1 cellular context compared by ENCODE assay signal in the genomic region with DNA sequence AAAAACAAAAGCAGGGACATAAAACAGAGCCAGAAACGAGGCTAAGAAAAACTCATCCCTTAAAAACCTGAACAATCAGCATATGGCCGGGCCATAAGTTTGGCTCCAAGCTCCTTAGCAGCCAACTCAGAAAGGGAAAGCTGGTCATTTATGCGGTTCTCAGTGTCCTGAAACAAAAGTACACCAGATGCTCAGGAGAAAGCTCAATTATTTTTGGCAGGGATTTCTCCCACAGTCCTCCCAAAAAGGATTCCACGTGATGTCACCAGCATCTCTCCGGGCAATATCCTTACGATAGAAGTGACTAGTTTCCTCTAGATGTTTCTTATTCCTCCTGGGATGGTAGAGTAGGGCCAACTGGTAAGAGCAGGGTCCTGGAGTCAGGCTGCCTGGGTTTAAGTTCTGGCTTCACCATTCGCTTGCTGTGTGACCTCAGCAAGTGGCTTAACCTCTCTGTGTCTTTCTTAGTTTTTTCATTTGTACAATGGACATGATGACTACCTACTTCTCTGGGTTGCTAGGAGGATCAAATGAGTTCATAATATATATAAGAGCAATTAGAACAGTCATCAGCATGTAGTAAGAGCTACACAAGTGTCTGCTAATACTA.
TF ChIP-seq lines count a peak whose summit lies in the region.

No MANE protein-coding gene starts in this region.

TF ChIP-seq in HepG2, 621 proteins besides CTCF, POLR2A, EP300 and RAD21:
- TF ChIP-seq ZNF768 (CRISPR knock-in tag; IDR thresholded peaks at IDR 0.05), result peak; percentile 76; the same call in 1 of the 2 replicates
- no peak for TF ChIP-seq SMC3 (IDR thresholded peaks at IDR 0.05; ENCODE audit: low read length)
- no peak for TF ChIP-seq DPF2 (CRISPR knock-in tag; IDR thresholded peaks at IDR 0.05; ENCODE audit: borderline replicate concordance, low read depth)
